In the genomic region with DNA sequence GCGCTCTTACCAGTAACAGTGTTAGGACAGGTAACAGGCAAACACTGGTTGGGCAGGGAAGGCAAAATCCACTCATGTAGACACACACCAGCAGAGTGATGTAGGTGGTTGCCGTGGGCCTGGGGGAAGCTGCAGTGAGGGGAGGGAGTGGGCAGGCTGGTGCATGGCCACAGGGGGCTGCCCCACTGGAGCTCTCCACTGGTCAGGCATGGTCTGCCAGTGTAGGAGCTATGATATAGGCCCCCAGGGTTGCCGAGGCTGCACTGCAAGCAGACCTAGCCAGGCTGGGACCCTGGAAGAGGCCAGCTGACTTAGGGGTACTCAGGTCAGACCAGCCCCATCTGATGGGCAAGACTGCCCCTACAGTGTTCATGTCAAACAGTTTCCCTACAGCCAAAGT, we compare ENCODE assay signal across 38 cellular contexts.
"Had no signal": no experiment of that assay in that cellular context is flagged by ENCODE, and none has a peak within 500 bp of the region (broad histone marks: within the 10 kb centered on the region; RNA-seq: fewer than 3 reads in every experiment).

No MANE protein-coding gene starts in this region.

- H3K36me3 ChIP-seq: cardiac muscle cell, WERI-Rb-1 had no signal

- H3K36me3 Mint-ChIP-seq: activated naive CD4-positive, alpha-beta T cell treated with anti-CD3 and anti-CD28 coated beads, Interleukin-2, amount 10 ng/mL, durations not matched to agents 7 days and 5 days had no signal

- H3K27me3 Mint-ChIP-seq: activated CD4-positive, alpha-beta memory T cell treated with anti-CD3 and anti-CD28 coated beads, Interleukin-2, amount 10 ng/mL, durations not matched to agents 7 days and 5 days; activated CD4-positive, alpha-beta T cell treated with anti-CD3 and anti-CD28 coated beads for 36 hours; activated CD4-positive, alpha-beta T cell treated with anti-CD3 and anti-CD28 coated beads, Interleukin-2, amount 10 ng/mL, durations not matched to agents 7 days and 5 days; activated CD8-positive, alpha-beta memory T cell treated with anti-CD3 and anti-CD28 coated beads, Interleukin-2, amount 10 ng/mL, durations not matched to agents 7 days and 5 days; activated naive CD4-positive, alpha-beta T cell treated with anti-CD3 and anti-CD28 coated beads, Interleukin-2, amount 10 ng/mL, durations not matched to agents 7 days and 5 days; activated naive CD4-positive, alpha-beta T cell treated with anti-CD3 and anti-CD28 coated beads, Interleukin-2, amount 50 U/mL, for 24 hours; activated naive CD8-positive, alpha-beta T cell; activated naive CD8-positive, alpha-beta T cell treated with anti-CD3 and anti-CD28 coated beads, Interleukin-2, amount 10 ng/mL, durations not matched to agents 7 days and 5 days; activated naive CD8-positive, alpha-beta T cell treated with anti-CD3 and anti-CD28 coated beads, Interleukin-2, amount 50 U/mL, for 24 hours; activated T-cell treated with anti-CD3 and anti-CD28 coated beads, Interleukin-2, amount 50 U/mL, for 24 hours; brain; central memory CD8-positive, alpha-beta T cell had no signal

- ATAC-seq: activated CD4-positive, alpha-beta T cell treated with anti-CD3 and anti-CD28 coated beads for 36 hours; activated CD4-positive, CD25-positive, alpha-beta regulatory T cell treated with anti-CD3 and anti-CD28 coated beads, Interleukin-2, amount 50 U/mL, for 24 hours; activated CD8-positive, alpha-beta memory T cell treated with anti-CD3 and anti-CD28 coated beads, Interleukin-2, amount 10 ng/mL, durations not matched to agents 7 days and 5 days; activated CD8-positive, alpha-beta T cell treated with anti-CD3 and anti-CD28 coated beads, Interleukin-2, amount 10 ng/mL, durations not matched to agents 7 days and 5 days; activated naive CD8-positive, alpha-beta T cell treated with anti-CD3 and anti-CD28 coated beads, Interleukin-2, amount 50 U/mL, for 24 hours; WTC11 had no signal

- H3K4me3 ChIP-seq: ascending aorta, cardiac muscle cell had no signal

- H3K4me3 Mint-ChIP-seq: activated CD4-positive, alpha-beta memory T cell treated with anti-CD3 and anti-CD28 coated beads, Interleukin-2, amount 10 ng/mL, durations not matched to agents 7 days and 5 days; activated CD4-positive, alpha-beta T cell treated with anti-CD3 and anti-CD28 coated beads for 36 hours; activated CD4-positive, alpha-beta T cell treated with anti-CD3 and anti-CD28 coated beads, Interleukin-2, amount 10 ng/mL, durations not matched to agents 7 days and 5 days; activated CD8-positive, alpha-beta memory T cell treated with anti-CD3 and anti-CD28 coated beads, Interleukin-2, amount 10 ng/mL, durations not matched to agents 7 days and 5 days; activated CD8-positive, alpha-beta T cell treated with anti-CD3 and anti-CD28 coated beads, Interleukin-2, amount 10 ng/mL, durations not matched to agents 7 days and 5 days; activated naive CD4-positive, alpha-beta T cell treated with anti-CD3 and anti-CD28 coated beads, Interleukin-2, amount 10 ng/mL, durations not matched to agents 7 days and 5 days; activated naive CD4-positive, alpha-beta T cell treated with anti-CD3 and anti-CD28 coated beads, Interleukin-2, amount 50 U/mL, for 24 hours; activated naive CD8-positive, alpha-beta T cell; activated naive CD8-positive, alpha-beta T cell treated with anti-CD3 and anti-CD28 coated beads, Interleukin-2, amount 10 ng/mL, durations not matched to agents 7 days and 5 days; activated naive CD8-positive, alpha-beta T cell treated with anti-CD3 and anti-CD28 coated beads, Interleukin-2, amount 50 U/mL, for 24 hours; activated T-cell treated with anti-CD3 and anti-CD28 coated beads, Interleukin-2, amount 50 U/mL, for 24 hours; brain; central memory CD8-positive, alpha-beta T cell; T-helper 1 cell treated with Interleukin-12 subunit alpha and Interleukin-12 subunit beta and Interleukin-4 antibody, amounts not matched to agents 30 μg/mL and 1 μg/mL, for 36 hours; T-helper 2 cell treated with Interferon-gamma antibody and Interleukin-4, amounts not matched to agents 5 μg/mL and 100 μg/mL, for 36 hours; WTC11 had no signal

- H3K27me3 ChIP-seq: ascending aorta, cardiac muscle cell had no signal

- H3K27ac ChIP-seq: ascending aorta, cardiac muscle cell, WERI-Rb-1 had no signal

- H3K4me1 Mint-ChIP-seq: activated CD4-positive, alpha-beta memory T cell treated with anti-CD3 and anti-CD28 coated beads, Interleukin-2, amount 10 ng/mL, durations not matched to agents 7 days and 5 days; activated CD4-positive, alpha-beta T cell treated with anti-CD3 and anti-CD28 coated beads for 36 hours; activated CD4-positive, alpha-beta T cell treated with anti-CD3 and anti-CD28 coated beads, Interleukin-2, amount 10 ng/mL, durations not matched to agents 7 days and 5 days; activated CD8-positive, alpha-beta memory T cell treated with anti-CD3 and anti-CD28 coated beads, Interleukin-2, amount 10 ng/mL, durations not matched to agents 7 days and 5 days; activated naive CD4-positive, alpha-beta T cell treated with anti-CD3 and anti-CD28 coated beads, Interleukin-2, amount 10 ng/mL, durations not matched to agents 7 days and 5 days; activated naive CD4-positive, alpha-beta T cell treated with anti-CD3 and anti-CD28 coated beads, Interleukin-2, amount 50 U/mL, for 24 hours; activated naive CD8-positive, alpha-beta T cell treated with anti-CD3 and anti-CD28 coated beads, Interleukin-2, amount 10 ng/mL, durations not matched to agents 7 days and 5 days; brain had no signal

- H3K27ac Mint-ChIP-seq: activated CD4-positive, alpha-beta memory T cell treated with anti-CD3 and anti-CD28 coated beads, Interleukin-2, amount 10 ng/mL, durations not matched to agents 7 days and 5 days; activated CD4-positive, alpha-beta T cell treated with anti-CD3 and anti-CD28 coated beads for 36 hours; activated CD4-positive, alpha-beta T cell treated with anti-CD3 and anti-CD28 coated beads, Interleukin-2, amount 10 ng/mL, durations not matched to agents 7 days and 5 days; activated CD8-positive, alpha-beta memory T cell treated with anti-CD3 and anti-CD28 coated beads, Interleukin-2, amount 10 ng/mL, durations not matched to agents 7 days and 5 days; activated CD8-positive, alpha-beta T cell treated with anti-CD3 and anti-CD28 coated beads, Interleukin-2, amount 10 ng/mL, durations not matched to agents 7 days and 5 days; activated naive CD4-positive, alpha-beta T cell treated with anti-CD3 and anti-CD28 coated beads, Interleukin-2, amount 10 ng/mL, durations not matched to agents 7 days and 5 days; activated naive CD4-positive, alpha-beta T cell treated with anti-CD3 and anti-CD28 coated beads, Interleukin-2, amount 50 U/mL, for 24 hours; activated naive CD8-positive, alpha-beta T cell; activated naive CD8-positive, alpha-beta T cell treated with anti-CD3 and anti-CD28 coated beads, Interleukin-2, amount 10 ng/mL, durations not matched to agents 7 days and 5 days; activated naive CD8-positive, alpha-beta T cell treated with anti-CD3 and anti-CD28 coated beads, Interleukin-2, amount 50 U/mL, for 24 hours; activated T-cell treated with anti-CD3 and anti-CD28 coated beads, Interleukin-2, amount 50 U/mL, for 24 hours; activated T-helper 2 cell treated with anti-CD3 and anti-CD28 coated beads, Interferon-gamma antibody, Interleukin-2, Interleukin-4, amounts not matched to agents 10 μg/mL and 5 μg/mL and 100 μg/mL, durations not matched to agents 14 hours and 24 hours and 36 hours; brain; T-helper 1 cell treated with Interleukin-12 subunit alpha and Interleukin-12 subunit beta and Interleukin-4 antibody, amounts not matched to agents 30 μg/mL and 1 μg/mL, for 36 hours; T-helper 2 cell treated with Interferon-gamma antibody and Interleukin-4, amounts not matched to agents 5 μg/mL and 100 μg/mL, for 36 hours; WTC11 had no signal

- H3K4me1 ChIP-seq: ascending aorta had no signal

- DNase-seq: activated CD4-positive, alpha-beta memory T cell treated with anti-CD3 and anti-CD28 coated beads, Interleukin-2, amount 10 ng/mL, durations not matched to agents 7 days and 5 days; activated CD4-positive, alpha-beta T cell treated with anti-CD3 and anti-CD28 coated beads for 1 hour; activated CD4-positive, alpha-beta T cell treated with anti-CD3 and anti-CD28 coated beads for 36 hours; activated CD4-positive, alpha-beta T cell treated with anti-CD3 and anti-CD28 coated beads for 48 hours; activated CD4-positive, alpha-beta T cell treated with anti-CD3 and anti-CD28 coated beads, Interleukin-2, amount 10 ng/mL, durations not matched to agents 7 days and 5 days; activated CD4-positive, alpha-beta T cell treated with anti-CD3 and anti-CD28 coated beads, Interleukin-2, amount 50 U/mL, for 48 hours; activated CD4-positive, CD25-positive, alpha-beta regulatory T cell; activated CD8-positive, alpha-beta memory T cell treated with anti-CD3 and anti-CD28 coated beads for 24 hours; activated CD8-positive, alpha-beta memory T cell treated with anti-CD3 and anti-CD28 coated beads, Interleukin-2, amount 10 ng/mL, durations not matched to agents 7 days and 5 days; activated CD8-positive, alpha-beta memory T cell treated with anti-CD3 and anti-CD28 coated beads, Interleukin-2, amount 50 U/mL, for 48 hours; activated CD8-positive, alpha-beta T cell treated with anti-CD3 and anti-CD28 coated beads, Interleukin-2, amount 10 ng/mL, durations not matched to agents 7 days and 5 days; activated effector memory CD4-positive, alpha-beta T cell treated with Interleukin-2 at 50 U/mL for 16 hours; activated gamma-delta T cell; activated naive CD4-positive, alpha-beta T cell treated with anti-CD3 and anti-CD28 coated beads, Interleukin-2, amount 10 ng/mL, durations not matched to agents 7 days and 5 days; activated naive CD4-positive, alpha-beta T cell treated with Interleukin-2 at 50 U/mL for 16 hours; activated naive CD8-positive, alpha-beta T cell treated with anti-CD3 and anti-CD28 coated beads, Interleukin-2, amount 10 ng/mL, durations not matched to agents 7 days and 5 days; activated naive CD8-positive, alpha-beta T cell treated with anti-CD3 and anti-CD28 coated beads, Interleukin-2, amount 50 U/mL, for 24 hours; activated T-cell treated with anti-CD3 and anti-CD28 coated beads, Interleukin-2, amount 50 U/mL, for 24 hours; activated T-cell treated with anti-CD3 and anti-CD28 coated beads, Interleukin-2, amount 50 U/mL, for 48 hours; amygdala; anterior cingulate cortex; caudate nucleus; cerebellar nuclear complex; T-helper 1 cell; T-helper 2 cell; T-helper 9 cell; WERI-Rb-1 had no signal
